Comparison of ENCODE assay signal across 17 cellular contexts in genomic region chr6:35080821-35081425, GRCh38.
A peak's percentile ranks its signal among the peaks of the same experiment; 100 is the strongest.
DNase-seq lines count a peak whose midpoint lies in the region; ATAC-seq and TF ChIP-seq lines count a peak whose summit lies in the region.
"Had no signal": no experiment of that assay in that cellular context is flagged by ENCODE, and none has a peak within 500 bp of the region (broad histone marks: within the 10 kb centered on the region; RNA-seq: fewer than 3 reads in every experiment).

No MANE protein-coding gene starts in this region.

- DNase-seq in cardiac septum (ENCODE audit: low spot score) (peak; percentile 69), left ventricle myocardium superior (no peak), dorsolateral prefrontal cortex (peak in 5 of 10 donors; percentile 18 to 37 (median 26)), mucosa of descending colon (peak in 2 of 3 donors; percentile 29 to 46), upper lobe of right lung (peak; percentile 71), COR-L47 (lab: John Stamatoyannopoulos, UW) (no peak), NCI-H1436 treated with DMSO at 0.1 percent for 48 hours (lab: John Stamatoyannopoulos, UW) (no peak)
- DNase-seq: ACHN; activated CD8-positive, alpha-beta memory T cell treated with anti-CD3 and anti-CD28 coated beads for 24 hours; effector CD4-positive, alpha-beta T cell; kidney; NCI-H146; NCI-H526 treated with DMSO at 0.1 percent for 48 hours; RPMI8226; stimulated activated CD4-positive, alpha-beta T cell treated with anti-CD3 and anti-CD28 coated beads, Interleukin-12 subunit alpha, Interleukin-12 subunit beta, amount 100 ng/mL, for 4 hours had no signal

- no peaks in the 10 kb centered on the region for H3K27me3 ChIP-seq in dorsolateral prefrontal cortex
- no peaks in the 10 kb centered on the region for H3K27me3 ChIP-seq in upper lobe of right lung
- H3K27me3 ChIP-seq: neutrophil had no signal

- ATAC-seq in left ventricle myocardium superior = no peak
- ATAC-seq in mucosa of descending colon = no peak
- ATAC-seq in upper lobe of right lung = peak; percentile 43
- ATAC-seq in GM18909 (IDR thresholded peaks at IDR 0.05; ENCODE audit: poor library complexity, unreplicated experiment) = no peak

- H3K9me3 ChIP-seq in mucosa of descending colon (no peaks in the 10 kb centered on the region), upper lobe of right lung (no peaks in the 10 kb centered on the region)
- H3K9me3 ChIP-seq: neutrophil had no signal

- H3K36me3 ChIP-seq in mucosa of descending colon (ENCODE audit: low read depth) (no peaks in the 10 kb centered on the region), upper lobe of right lung (peaks cover 93% of the 10 kb centered on the region)

- intact Hi-C loops in cardiac septum (cut with DNase I) (no loop called here), left ventricle myocardium superior (cut with micrococcal nuclease) (no loop called here), dorsolateral prefrontal cortex (cut with DNase I) (no loop called here), mucosa of descending colon (cut with DNase I, micrococcal nuclease) (no loop called here), upper lobe of right lung (cut with DNase I) (no loop called here)

- peak overlapping the region in 50 of 59 donors; percentile 4 to 84 (median 54) for H3K27ac ChIP-seq in dorsolateral prefrontal cortex
- peak overlapping the region; percentile 30 for H3K27ac ChIP-seq in upper lobe of right lung
- H3K27ac ChIP-seq: neutrophil had no signal

- TF ChIP-seq CTCF in dorsolateral prefrontal cortex (IDR thresholded peaks at IDR 0.05 in 54 of 56, conservative IDR thresholded peaks at IDR 0.05 in 2 of 56; ENCODE audit: low read depth in 1 of 56, partially characterized antibody in 56 of 56) = no peak
- no peak for TF ChIP-seq CTCF in mucosa of descending colon (IDR thresholded peaks at IDR 0.05)
- TF ChIP-seq CTCF in upper lobe of right lung (IDR thresholded peaks at IDR 0.05) = no peak

- H3K4me3 ChIP-seq in dorsolateral prefrontal cortex (no peak overlapping the region), mucosa of descending colon (no peak overlapping the region), upper lobe of right lung (no peak overlapping the region)

- H3K4me1 ChIP-seq in mucosa of descending colon (ENCODE audit: low read depth) (no peaks in the 10 kb centered on the region), upper lobe of right lung (peaks cover 4% of the 10 kb centered on the region)

Comparison
In these comparisons a context has a peak if more than half of its experiments do, and no peak if none do; other contexts are left out.
1. DNase-seq: peak in cardiac septum (single experiment), mucosa of descending colon (2 of 3) and upper lobe of right lung (single experiment); none in left ventricle myocardium superior (single experiment), COR-L47 (single experiment) and NCI-H1436 treated with DMSO at 0.1 percent for 48 hours (single experiment).